14 cellular contexts compared by ENCODE assay signal in the genomic region with DNA sequence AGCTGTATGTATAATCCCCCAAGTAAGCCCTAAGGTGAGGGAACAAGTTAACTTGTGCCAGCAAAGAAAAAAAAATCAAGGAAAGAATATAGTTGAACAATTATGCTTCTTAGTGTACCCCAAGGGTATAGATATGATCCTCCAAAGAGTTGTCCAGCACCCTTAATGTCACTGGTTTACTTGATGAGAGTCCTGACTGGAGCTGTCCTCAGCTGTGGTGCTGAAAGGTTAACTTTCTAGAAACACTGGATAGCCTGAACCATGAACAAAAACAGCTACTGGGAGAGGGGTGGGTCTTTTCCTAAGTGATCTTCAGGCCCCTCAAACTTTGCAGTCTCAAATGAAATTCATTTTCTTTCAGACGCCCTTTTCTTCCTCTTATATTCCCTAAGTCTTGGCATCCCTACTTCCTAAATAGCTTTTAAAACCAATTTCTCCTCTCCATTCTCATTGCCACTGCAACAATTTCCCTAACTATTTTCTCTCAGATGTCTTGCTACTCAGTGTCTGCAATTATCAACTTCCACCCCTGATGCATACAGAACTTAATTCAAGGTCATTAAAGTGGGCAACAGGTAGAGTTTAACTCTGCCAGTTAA.
DNase-seq lines count a peak whose midpoint lies in the region; ATAC-seq, FAIRE-seq and TF ChIP-seq lines count a peak whose summit lies in the region.
"Had no signal": no experiment of that assay in that cellular context is flagged by ENCODE, and none has a peak within 500 bp of the region (broad histone marks: within the 10 kb centered on the region; RNA-seq: fewer than 3 reads in every experiment).

No MANE protein-coding gene starts in this region.

- no peak overlapping the region for H2AFZ ChIP-seq in GM23338

- no peaks in the 10 kb centered on the region for H3K79me2 ChIP-seq in GM23338 (replicated peaks; ENCODE audit: insufficient read depth)

- DNase-seq in A549 (ENCODE audit: low read depth in 1 of 2, low spot score in 1 of 2) (no peak), GM23338 (ENCODE audit: low spot score) (peak; percentile 69), SW480 (ENCODE audit: low spot score) (peak; percentile 33), fibroblast of villous mesenchyme (ENCODE audit: low read depth) (peak; percentile 32), UCSD-AML1 (lab: John Stamatoyannopoulos, UW; ENCODE audit: unreplicated experiment) (no peak)
- DNase-seq: activated CD4-positive, CD25-positive, alpha-beta regulatory T cell treated with anti-CD3 and anti-CD28 coated beads, Interleukin-2, amount 50 U/mL, for 72 hours; CD8-positive, alpha-beta T cell; gastrocnemius medialis; NCI-H1048; Peyer's patch had no signal

- H3K27me3 ChIP-seq in GM23338 (ENCODE audit: insufficient read depth), result no peaks in the 10 kb centered on the region
- H3K27me3 ChIP-seq: adrenal gland, gastrocnemius medialis, Peyer's patch had no signal

- H3F3A ChIP-seq in GM23338 (replicated peaks; ENCODE audit: low read depth), result no peaks in the 10 kb centered on the region

- H3K4me2 ChIP-seq in A549 (no peak overlapping the region), GM23338 (no peak overlapping the region)

- H3K9me3 Mint-ChIP-seq in GM23338, result peaks cover 4% of the 10 kb centered on the region; the same call in 2 of the 3 replicates
- H3K9me3 Mint-ChIP-seq: CD8-positive, alpha-beta T cell had no signal

- H3K36me3 Mint-ChIP-seq in GM23338 (ENCODE audit: low read depth), result no peaks in the 10 kb centered on the region
- H3K36me3 Mint-ChIP-seq: CD8-positive, alpha-beta T cell had no signal

- no peaks in the 10 kb centered on the region for H3K4me1 Mint-ChIP-seq in GM23338

- H3K4me1 ChIP-seq in A549 (no peaks in the 10 kb centered on the region), GM23338 (ENCODE audit: insufficient read depth) (no peaks in the 10 kb centered on the region)
- H3K4me1 ChIP-seq: adrenal gland, gastrocnemius medialis, Peyer's patch had no signal

- ATAC-seq in A549 (no peak), GM23338 (peak; percentile 56), GM18517 (IDR thresholded peaks at IDR 0.05; ENCODE audit: unreplicated experiment) (no peak), GM21390 (IDR thresholded peaks at IDR 0.05; ENCODE audit: unreplicated experiment) (no peak), HG02970 (IDR thresholded peaks at IDR 0.05; ENCODE audit: low FRiP score, unreplicated experiment) (no peak)
- ATAC-seq: CD8-positive, alpha-beta T cell; gastrocnemius medialis had no signal

- H3K27me3 Mint-ChIP-seq in GM23338 (ENCODE audit: insufficient read depth, low read depth, poor library complexity), result no peaks in the 10 kb centered on the region

- no peak for FAIRE-seq in A549 (lab: Jason Lieb, UNC)

- H3K36me3 ChIP-seq in GM23338 (ENCODE audit: insufficient read depth), result no peaks in the 10 kb centered on the region
- H3K36me3 ChIP-seq: adrenal gland, gastrocnemius medialis, Peyer's patch had no signal

- CTCF ChIA-PET in A549 (lab: Yijun Ruan, JAX), result interaction anchor here (1.4 to 4.8 kb wide), 3 partner anchors 11 to 195 kb away, joined by 4 to 39 read pairs (median 12); no protein-coding TSS in a partner anchor

- WGBS in A549 (ENCODE audit: missing lambda C conversion rate), result 0% methylated on average over 1 of the region's 1 CpG

- no peaks in the 10 kb centered on the region for H3K9me3 ChIP-seq in A549
- H3K9me3 ChIP-seq: adrenal gland, gastrocnemius medialis had no signal

- no peak for TF ChIP-seq POLR2A in A549 (IDR thresholded peaks at IDR 0.05; ENCODE audit: low read length)

- no peak overlapping the region for H3K4me3 Mint-ChIP-seq in GM23338
- H3K4me3 Mint-ChIP-seq: CD8-positive, alpha-beta T cell had no signal

- TF ChIP-seq CTCF in A549 (IDR thresholded peaks at IDR 0.05), result no peak
- TF ChIP-seq CTCF in GM23338 (conservative IDR thresholded peaks at IDR 0.05; ENCODE audit: low read depth in 2 of 2), result no peak
- TF ChIP-seq CTCF in fibroblast of villous mesenchyme (IDR thresholded peaks at IDR 0.05; ENCODE audit: insufficient read depth, low read depth, low read length), result no peak

- TF ChIP-seq RAD21 in A549 (conservative IDR thresholded peaks at IDR 0.05 in 1 of 2, IDR thresholded peaks at IDR 0.05 in 1 of 2), result no peak

- H3K4me3 ChIP-seq in A549 (no peak overlapping the region), GM23338 (no peak overlapping the region), fibroblast of villous mesenchyme (ENCODE audit: low read depth, low read length) (no peak overlapping the region)
- H3K4me3 ChIP-seq: adrenal gland, gastrocnemius medialis, Peyer's patch had no signal

- H3K27ac ChIP-seq in A549 (no peak overlapping the region), GM23338 (ENCODE audit: low read depth) (no peak overlapping the region)
- H3K27ac ChIP-seq: adrenal gland, gastrocnemius medialis, Peyer's patch had no signal

- no peak for TF ChIP-seq EP300 in A549 (IDR thresholded peaks at IDR 0.05)

- no peaks in the 10 kb centered on the region for H4K20me1 ChIP-seq in GM23338 (replicated peaks; ENCODE audit: insufficient read depth)

- no peak overlapping the region for H3K27ac Mint-ChIP-seq in GM23338
- H3K27ac Mint-ChIP-seq: CD8-positive, alpha-beta T cell had no signal

- peaks cover 4% of the 10 kb centered on the region; the same call in 1 of the 2 replicates for H3K9me2 ChIP-seq in GM23338 (ENCODE audit: insufficient read depth)

- POLR2A ChIA-PET in A549 (lab: Yijun Ruan, JAX), result interaction anchor here (0.6 kb wide), 1 partner anchor 68 kb away, joined by 4 read pairs; no protein-coding TSS in a partner anchor

TF ChIP-seq in A549, 52 proteins besides CTCF, POLR2A, EP300 and RAD21 (continues in another document):
- TF ChIP-seq MYC (IDR thresholded peaks at IDR 0.05; ENCODE audit: borderline replicate concordance, low read length) (no peak), FOSB (CRISPR knock-in tag; IDR thresholded peaks at IDR 0.05) (no peak), EHMT2 (IDR thresholded peaks at IDR 0.05; ENCODE audit: low read depth) (peak; percentile 95)
- TF ChIP-seq, protein P1, sequence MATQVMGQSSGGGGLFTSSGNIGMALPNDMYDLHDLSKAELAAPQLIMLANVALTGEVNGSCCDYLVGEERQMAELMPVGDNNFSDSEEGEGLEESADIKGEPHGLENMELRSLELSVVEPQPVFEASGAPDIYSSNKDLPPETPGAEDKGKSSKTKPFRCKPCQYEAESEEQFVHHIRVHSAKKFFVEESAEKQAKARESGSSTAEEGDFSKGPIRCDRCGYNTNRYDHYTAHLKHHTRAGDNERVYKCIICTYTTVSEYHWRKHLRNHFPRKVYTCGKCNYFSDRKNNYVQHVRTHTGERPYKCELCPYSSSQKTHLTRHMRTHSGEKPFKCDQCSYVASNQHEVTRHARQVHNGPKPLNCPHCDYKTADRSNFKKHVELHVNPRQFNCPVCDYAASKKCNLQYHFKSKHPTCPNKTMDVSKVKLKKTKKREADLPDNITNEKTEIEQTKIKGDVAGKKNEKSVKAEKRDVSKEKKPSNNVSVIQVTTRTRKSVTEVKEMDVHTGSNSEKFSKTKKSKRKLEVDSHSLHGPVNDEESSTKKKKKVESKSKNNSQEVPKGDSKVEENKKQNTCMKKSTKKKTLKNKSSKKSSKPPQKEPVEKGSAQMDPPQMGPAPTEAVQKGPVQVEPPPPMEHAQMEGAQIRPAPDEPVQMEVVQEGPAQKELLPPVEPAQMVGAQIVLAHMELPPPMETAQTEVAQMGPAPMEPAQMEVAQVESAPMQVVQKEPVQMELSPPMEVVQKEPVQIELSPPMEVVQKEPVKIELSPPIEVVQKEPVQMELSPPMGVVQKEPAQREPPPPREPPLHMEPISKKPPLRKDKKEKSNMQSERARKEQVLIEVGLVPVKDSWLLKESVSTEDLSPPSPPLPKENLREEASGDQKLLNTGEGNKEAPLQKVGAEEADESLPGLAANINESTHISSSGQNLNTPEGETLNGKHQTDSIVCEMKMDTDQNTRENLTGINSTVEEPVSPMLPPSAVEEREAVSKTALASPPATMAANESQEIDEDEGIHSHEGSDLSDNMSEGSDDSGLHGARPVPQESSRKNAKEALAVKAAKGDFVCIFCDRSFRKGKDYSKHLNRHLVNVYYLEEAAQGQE (IDR thresholded peaks at IDR 0.05), result peak; percentile 95

TF ChIP-seq in GM23338, 12 proteins besides CTCF, POLR2A, EP300 and RAD21:
- no peak for TF ChIP-seq CREB1 (CRISPR knock-in tag; IDR thresholded peaks at IDR 0.05; ENCODE audit: low read depth)
- TF ChIP-seq, protein P1 (IDR thresholded peaks at IDR 0.05; ENCODE audit: unreplicated experiment), result peak; percentile 82

Comparison
In these comparisons a context has a peak if more than half of its experiments do, and no peak if none do; other contexts are left out.
1. DNase-seq: peak in GM23338 (single experiment), SW480 (single experiment) and fibroblast of villous mesenchyme (single experiment); none in A549 (0 of 2) and UCSD-AML1 (single experiment).